13 cellular contexts compared by ENCODE assay signal in genomic region chr12:57323402-57323801, GRCh38.
DNase-seq lines count a peak whose midpoint lies in the region; ATAC-seq and TF ChIP-seq lines count a peak whose summit lies in the region.
"Had no signal": no experiment of that assay in that cellular context is flagged by ENCODE, and none has a peak within 500 bp of the region (broad histone marks: within the 10 kb centered on the region; RNA-seq: fewer than 3 reads in every experiment).

No MANE protein-coding gene starts in this region.

- peak overlapping the region; percentile 54 for H3K27ac Mint-ChIP-seq in memory B cell

- H3K4me3 Mint-ChIP-seq in memory B cell: no peak overlapping the region
- H3K4me3 Mint-ChIP-seq: CD4-positive, alpha-beta memory T cell had no signal

- intact Hi-C loops in adrenal gland (cut with DNase I): no loop called here

- H3K9me3 ChIP-seq in HEK293 (ENCODE audit: control insufficient read depth, insufficient read depth, low read depth, low read length) (no peaks in the 10 kb centered on the region), adrenal gland (replicated peaks in 1 of 3) (no peaks in the 10 kb centered on the region)

- H3K27ac ChIP-seq in 22Rv1 (0 out of 2 replicates have a peak overlapping the region, but pooled peaks have one; percentile 5), HEK293 (ENCODE audit: extremely low read depth, low read depth, low read length) (no peak overlapping the region), adrenal gland (no peak overlapping the region)

- WGBS in adrenal gland, 4 donors: 83 to 89% (median 86%) methylated on average over 2 of the region's 2 CpGs

- no peak for ATAC-seq in memory B cell (ENCODE audit: low read depth)
- ATAC-seq: HepG2 had no signal

- H3K4me1 ChIP-seq in HEK293 (ENCODE audit: control insufficient read depth, insufficient read depth, low read length): peaks cover 8% of the 10 kb centered on the region
- peaks cover 0 to 15% of the 10 kb centered on the region in 2 donors for H3K4me1 ChIP-seq in adrenal gland (replicated peaks in 1 of 2)

- DNase-seq in astrocyte of the cerebellum (ENCODE audit: low read depth) (peak; percentile 43), memory B cell (ENCODE audit: low spot score in 2 of 2) (no peak), adrenal gland (no peak), nucleus accumbens (lab: John Stamatoyannopoulos, UW) (no peak)
- no peak for DNase-seq in activated T-cell treated with anti-CD3 and anti-CD28 coated beads, Interleukin-2, amount 50 U/mL, for 1 hour
- DNase-seq in activated CD4-positive, alpha-beta T cell treated with anti-CD3 and anti-CD28 coated beads, Interleukin-2, amount 50 U/mL, for 4 hours: no peak
- DNase-seq: ACHN; C1 segment of cervical spinal cord; CD4-positive, alpha-beta memory T cell; HCEC 1CT had no signal

- H3K36me3 ChIP-seq in HEK293 (ENCODE audit: control insufficient read depth in 2 of 2, insufficient read depth in 1 of 2, low read length in 2 of 2) (no peaks in the 10 kb centered on the region), adrenal gland (replicated peaks in 1 of 2) (no peaks in the 10 kb centered on the region)

- no peaks in the 10 kb centered on the region for H3K9me3 Mint-ChIP-seq in memory B cell
- H3K9me3 Mint-ChIP-seq: CD4-positive, alpha-beta memory T cell had no signal

- TF ChIP-seq CTCF in 22Rv1 (IDR thresholded peaks at IDR 0.05) (no peak), HEK293 (tag by site-specific recombination; IDR thresholded peaks at IDR 0.05) (no peak), astrocyte of the cerebellum (IDR thresholded peaks at IDR 0.05; ENCODE audit: low read depth, low read length, missing control alignments) (no peak), adrenal gland (IDR thresholded peaks at IDR 0.05) (no peak)

- no peak for TF ChIP-seq POLR2A in adrenal gland (IDR thresholded peaks at IDR 0.05)

- H3K27me3 Mint-ChIP-seq in memory B cell: no peaks in the 10 kb centered on the region
- H3K27me3 Mint-ChIP-seq: CD4-positive, alpha-beta memory T cell had no signal

- H3K4me3 ChIP-seq in HEK293 (ENCODE audit: low read depth, low read length) (no peak overlapping the region), astrocyte of the cerebellum (ENCODE audit: low read depth, low read length) (no peak overlapping the region), adrenal gland (no peak overlapping the region)

- H3K4me1 Mint-ChIP-seq in memory B cell: peaks cover 4% of the 10 kb centered on the region

- CTCF ChIA-PET in HEK293 (lab: Yijun Ruan, JAX): interaction anchor here (5.5 kb wide), 1 partner anchor 15 kb away, joined by 31 read pairs; no protein-coding TSS in a partner anchor

- no peaks in the 10 kb centered on the region for H3K27me3 ChIP-seq in adrenal gland

- in situ Hi-C loops in astrocyte of the cerebellum (cut with HindIII; ENCODE audit: low sequenced_read_pairs): loop anchor here (25.0 kb wide), 1 partner anchor 139 kb away; the partner anchor contains the start of genes GLI1 and INHBE

- H3K36me3 Mint-ChIP-seq in memory B cell: peaks cover 14% of the 10 kb centered on the region

- POLR2A ChIA-PET in HEK293 (lab: Yijun Ruan, JAX): no interaction called here

TF ChIP-seq in HEK293, 187 proteins besides CTCF, POLR2A, EP300 and RAD21:
- TF ChIP-seq ZNF600 (tag by site-specific recombination; IDR thresholded peaks at IDR 0.05) (0 out of 2 replicates have a peak, but pooled peaks have one; percentile 14), ZBTB10 (tag by site-specific recombination; IDR thresholded peaks at IDR 0.05) (no peak)
